In genomic region chr5:139650689-139651501, GRCh38 we compare ENCODE assay signal across 8 cellular contexts. TPM values are rescaled to one million over a fixed set of nuclear protein-coding genes. Genes with fewer than 3 reads are reported as not detected.
DNase-seq lines count a peak whose midpoint lies in the region; ATAC-seq, FAIRE-seq and TF ChIP-seq lines count a peak whose summit lies in the region.

No MANE protein-coding gene starts in this region.

- BruUV-seq in PC-9 (replicated peaks; lab: Mats Ljungman, UMichigan), result no TSS peak

- H4K8ac ChIP-seq in H1 (ENCODE audit: extremely low read depth, insufficient read depth, low read length), result no peak overlapping the region

- FAIRE-seq in H1 (lab: Jason Lieb, UNC), result no peak

- H2BK120ac ChIP-seq in H1 (replicated peaks; ENCODE audit: low read depth, low read length), result no peak overlapping the region

- H2AK5ac ChIP-seq in H1 (ENCODE audit: low read depth, low read length), result no peak overlapping the region; the same call in 1 of the 2 replicates

- ATAC-seq in HG03432 (IDR thresholded peaks at IDR 0.05; ENCODE audit: unreplicated experiment), result no peak

- H3K9me3 ChIP-seq in PC-9 (ENCODE audit: insufficient read depth, low read depth) (no peaks in the 10 kb centered on the region), H1 (ENCODE audit: insufficient read depth in 2 of 2, low read depth in 1 of 2, low read length in 1 of 2) (no peaks in the 10 kb centered on the region), mucosa of rectum (ENCODE audit: control insufficient read depth in 2 of 2, low read length in 2 of 2) (no peaks in the 10 kb centered on the region), vagina (no peaks in the 10 kb centered on the region)

- WGBS in H1 (ENCODE audit: extremely low coverage in 1 of 2, insufficient coverage in 1 of 2, insufficient read length in 1 of 2, insufficient replicate concordance in 2 of 2, low coverage in 1 of 2, low lambda C conversion rate in 2 of 2, missing lambda C conversion rate in 1 of 2), 2 experiments, result 0% methylated on average over 22 of the region's 25 CpGs; no CpG with 5 or more reads in 1 of the 2 experiments

- no peak for TF ChIP-seq EP300 in H1 (IDR thresholded peaks at IDR 0.05; ENCODE audit: borderline replicate concordance in 1 of 2, low read depth in 2 of 2, low read length in 2 of 2)

- no peak overlapping the region for H3K23ac ChIP-seq in H1 (ENCODE audit: insufficient read length)

- H3K4ac ChIP-seq in H1 (replicated peaks; ENCODE audit: insufficient read length, low read depth, low read length), result no peak overlapping the region

- H4K5ac ChIP-seq in H1 (ENCODE audit: insufficient read length, low read depth, low read length), result peak overlapping the region; percentile 3

- H3K4me2 ChIP-seq in PC-9, result peak overlapping the region; percentile 97
- peak overlapping the region; percentile 91 to 97 for H3K4me2 ChIP-seq in H1 (ENCODE audit: insufficient read depth in 1 of 2, low read depth in 2 of 2, low read length in 2 of 2)

- no peak overlapping the region for H3K14ac ChIP-seq in H1 (ENCODE audit: insufficient read length)

- no peak overlapping the region; the same call in 1 of the 2 replicates for H2BK15ac ChIP-seq in H1 (ENCODE audit: low read length)

- H2BK5ac ChIP-seq in H1 (ENCODE audit: low read depth, low read length), result peak overlapping the region; percentile 81; the same call in 1 of the 2 replicates

- peak overlapping the region; percentile 34 for H4K91ac ChIP-seq in H1 (replicated peaks; ENCODE audit: insufficient read length, low read length)

- POLR2A ChIA-PET in PC-9 (lab: Charles Lee; ENCODE audit: unreplicated experiment), result interaction anchor here (0.7 kb wide), 1 partner anchor 46 kb away, joined by 5 read pairs; no protein-coding TSS in a partner anchor
- POLR2A ChIA-PET in H1 (lab: Charles Lee; ENCODE audit: partially characterized antibody), result interaction anchor here (0.6 to 14.7 kb wide), 16 partner anchors 9 to 898 kb away, joined by 3 to 212 read pairs (median 4); no protein-coding TSS in a partner anchor

- intact Hi-C loops in PC-9 (cut with micrococcal nuclease; ENCODE audit: unreplicated experiment), result loop anchor here (1.0 kb wide), 1 partner anchor 9 kb away; no protein-coding TSS in a partner anchor
- intact Hi-C loops in vagina (cut with DNase I), result loop anchor here (5.0 kb wide), 1 partner anchor 46 kb away; no protein-coding TSS in a partner anchor

- peak overlapping the region; percentile 47 for H3K27ac ChIP-seq in PC-9
- H3K27ac ChIP-seq in H1 (ENCODE audit: low read depth, low read length), result peak overlapping the region; percentile 45; the same call in 1 of the 2 replicates
- H3K27ac ChIP-seq in mucosa of rectum (ENCODE audit: low read depth in 2 of 2, low read length in 2 of 2), result peak overlapping the region; percentile 81 to 82
- H3K27ac ChIP-seq in vagina, result peak overlapping the region; percentile 95

- H2BK12ac ChIP-seq in H1 (ENCODE audit: low read depth, low read length), result peak overlapping the region; percentile 51

- H3K9ac ChIP-seq in H1 (replicated peaks in 1 of 4; ENCODE audit: extremely low read depth in 1 of 4, low read depth in 3 of 4, low read length in 3 of 4) (peak overlapping the region in 3 of 4 experiments; percentile 38 to 53 (median 49); a peak in 6 of 7 replicates), mucosa of rectum (ENCODE audit: low read depth in 1 of 2, low read length in 2 of 2) (peak overlapping the region; percentile 61 to 81)

- H3K27me3 ChIP-seq in PC-9 (ENCODE audit: insufficient read depth, low read depth), result no peaks in the 10 kb centered on the region
- H3K27me3 ChIP-seq in H1 (replicated peaks in 1 of 4; ENCODE audit: control insufficient read depth in 3 of 4, extremely low read depth in 1 of 4, insufficient read depth in 3 of 4, low read length in 3 of 4), result peaks cover 3 to 15% (median 10%) of the 10 kb centered on the region in 4 experiments; a peak in 6 of 7 replicates
- H3K27me3 ChIP-seq in mucosa of rectum (ENCODE audit: control insufficient read depth in 2 of 2, insufficient read depth in 2 of 2, low read length in 2 of 2), result no peaks in the 10 kb centered on the region
- no peaks in the 10 kb centered on the region for H3K27me3 ChIP-seq in vagina

- peak; percentile 32 for DNase-seq in DMS 273 treated with DMSO at 0.1 percent for 48 hours (lab: John Stamatoyannopoulos, UW)
- peak; percentile 65 to 70 for DNase-seq in PC-9
- no peak for DNase-seq in H1 (ENCODE audit: low read depth in 1 of 2, low spot score in 2 of 2)
- no peak for DNase-seq in vagina (ENCODE audit: extremely low spot score in 2 of 2)
- no peak for DNase-seq in DMS153 (lab: John Stamatoyannopoulos, UW)
- no peak for DNase-seq in NCI-H345 treated with DMSO at 0.1 percent for 48 hours (lab: John Stamatoyannopoulos, UW; ENCODE audit: unreplicated experiment)

- H3K9me2 ChIP-seq in PC-9 (ENCODE audit: insufficient read depth), result no peaks in the 10 kb centered on the region

- H3K79me2 ChIP-seq in PC-9 (ENCODE audit: low read depth) (peaks cover 70% of the 10 kb centered on the region), H1 (ENCODE audit: control insufficient read depth in 1 of 2, insufficient read depth in 2 of 2, low read length in 2 of 2) (peaks cover 35 to 67% of the 10 kb centered on the region in 2 experiments)

- peak in 1 of 2 experiments; percentile 40; a peak in 1 of 3 replicates for TF ChIP-seq POLR2A in H1 (IDR thresholded peaks at IDR 0.05; ENCODE audit: control extremely low read depth in 1 of 2, low read depth in 2 of 2, low read length in 2 of 2)
- peak in 1 of 2 donors; percentile 23 for TF ChIP-seq POLR2A in vagina (IDR thresholded peaks at IDR 0.05)

- peaks cover 24% of the 10 kb centered on the region for H3K23me2 ChIP-seq in H1 (ENCODE audit: low read depth, low read length)

- CTCF ChIA-PET in PC-9 (lab: Charles Lee) (no interaction called here), H1 (lab: Charles Lee; ENCODE audit: partially characterized antibody) (interaction anchor here (0.6 to 14.5 kb wide), 16 partner anchors 10 to 318 kb away, joined by 3 to 224 read pairs (median 5); no protein-coding TSS in a partner anchor)

- H3F3A ChIP-seq in PC-9 (ENCODE audit: insufficient read depth, low read depth), result peaks cover 26% of the 10 kb centered on the region

- TF ChIP-seq RAD21 in H1 (IDR thresholded peaks at IDR 0.05 in 1 of 2, conservative IDR thresholded peaks at IDR 0.05 in 1 of 2; ENCODE audit: low read depth in 2 of 2, low read length in 2 of 2), result no peak

- H3K56ac ChIP-seq in H1 (replicated peaks; ENCODE audit: insufficient read length, low read depth, low read length), result peak overlapping the region; percentile 56

- H2AFZ ChIP-seq in PC-9 (no peak overlapping the region), H1 (ENCODE audit: low read length) (no peak overlapping the region)

- peak overlapping the region; percentile 93 for H3K18ac ChIP-seq in H1 (ENCODE audit: extremely low read depth, low read length)

- peaks cover 32% of the 10 kb centered on the region for H3K79me1 ChIP-seq in H1 (ENCODE audit: low read depth, low read length)

- peak overlapping the region; percentile 88 for H2BK20ac ChIP-seq in H1 (ENCODE audit: low read length)

- H3K4me3 ChIP-seq in PC-9 (peak overlapping the region; percentile 97; the same call in 1 of the 2 replicates), H1 (ENCODE audit: extremely low read depth in 1 of 4, insufficient read depth in 2 of 4, low read depth in 3 of 4, low read length in 4 of 4) (peak overlapping the region; percentile 81 to 91 (median 90)), mucosa of rectum (ENCODE audit: low read length in 2 of 2) (peak overlapping the region; percentile 73 to 85), vagina (peak overlapping the region; percentile 65 to 67)

- H3K4me1 ChIP-seq in PC-9 (replicated peaks; ENCODE audit: insufficient read depth), result peaks cover 48% of the 10 kb centered on the region
- peaks cover 20 to 57% (median 52%) of the 10 kb centered on the region in 4 experiments for H3K4me1 ChIP-seq in H1 (replicated peaks in 1 of 4; ENCODE audit: control insufficient read depth in 3 of 4, insufficient read depth in 4 of 4, low read length in 3 of 4)
- H3K4me1 ChIP-seq in mucosa of rectum (ENCODE audit: control insufficient read depth in 2 of 2, insufficient read depth in 2 of 2, low read length in 2 of 2), result peaks cover 47 to 52% of the 10 kb centered on the region in 2 donors
- H3K4me1 ChIP-seq in vagina, result peaks cover 86% of the 10 kb centered on the region

- no peaks in the 10 kb centered on the region for H3K36me3 ChIP-seq in PC-9 (ENCODE audit: low read depth)
- H3K36me3 ChIP-seq in H1 (ENCODE audit: control insufficient read depth in 2 of 4, insufficient read depth in 4 of 4, low read length in 3 of 4), result no peaks in the 10 kb centered on the region
- no peaks in the 10 kb centered on the region for H3K36me3 ChIP-seq in mucosa of rectum (ENCODE audit: control insufficient read depth in 2 of 2, insufficient read depth in 2 of 2, low read length in 2 of 2)
- no peaks in the 10 kb centered on the region for H3K36me3 ChIP-seq in vagina

- H4K20me1 ChIP-seq in PC-9 (ENCODE audit: insufficient read depth) (peaks cover 37% of the 10 kb centered on the region), H1 (replicated peaks in 1 of 2; ENCODE audit: control insufficient read depth in 1 of 2, insufficient read depth in 2 of 2, low read length in 2 of 2) (peaks cover 27 to 35% of the 10 kb centered on the region in 2 experiments)

- TF ChIP-seq CTCF in PC-9 (conservative IDR thresholded peaks at IDR 0.05), result no peak
- no peak for TF ChIP-seq CTCF in H1 (IDR thresholded peaks at IDR 0.05; ENCODE audit: control extremely low read depth in 1 of 3, insufficient read depth in 1 of 3, low read depth in 1 of 3, low read length in 3 of 3)
- no peak for TF ChIP-seq CTCF in vagina (IDR thresholded peaks at IDR 0.05)

TF ChIP-seq in H1, 55 proteins besides CTCF, POLR2A, EP300 and RAD21 (continues in another document):
- TF ChIP-seq EZH2 (IDR thresholded peaks at IDR 0.05; ENCODE audit: low read depth, low read length, severe bottlenecking), result peak; percentile 17
- 0 out of 2 replicates have a peak, but pooled peaks have one; percentile 29 for TF ChIP-seq TCF12 (IDR thresholded peaks at IDR 0.05; ENCODE audit: low read depth, low read length)
- no peak for TF ChIP-seq SP1 (IDR thresholded peaks at IDR 0.05; ENCODE audit: low read depth, low read length)
- TF ChIP-seq RXRA (IDR thresholded peaks at IDR 0.05; ENCODE audit: insufficient read depth, low read depth, low read length), result no peak
- TF ChIP-seq CBX8 (IDR thresholded peaks at IDR 0.05; ENCODE audit: borderline replicate concordance, low read depth, low read length), result no peak

RNA-seq across cellular contexts. Expression of gene CXXC5, which starts 2.7 kb away (rescaled TPM):
- 59.9 and 68.2 TPM in 2 replicates for total RNA-seq in PC-9 (2021)
- total RNA-seq in H1 (2021; fragmentation: NEBNext Ultra II Directional; extraction: Animal tissue kit (Norgen Biotek cat#: 25700)), result 74.0 and 78.3 TPM in 2 replicates
- 61.4 and 83.5 TPM in 2 replicates for polyA plus RNA-seq in H1 (2011; rRNA removed)
- polyA plus RNA-seq in H1 (2011; cell fraction: cytosol; rRNA removed), result 68.8 TPM
- polyA plus RNA-seq in H1 (2011; cell fraction: nucleus; rRNA removed), result 52.7 TPM
- polyA plus RNA-seq in H1 (2012, experiment 1 of 2), result 35.6 to 47.4 TPM (median 43.3 TPM) in 4 replicates
- 56.6 TPM for polyA plus RNA-seq in H1 (2012, experiment 2 of 2)
- 62.3 TPM for polyA plus RNA-seq in H1 (2013, experiment 1 of 2)
- 67.3 TPM for polyA plus RNA-seq in H1 (2013, experiment 2 of 2)
- 25.6 and 39.8 TPM in 2 replicates for polyA minus RNA-seq in H1 (2011; rRNA and poly(A)+ RNA removed)
- 50.7 TPM for polyA minus RNA-seq in H1 (2011; cell fraction: cytosol; rRNA and poly(A)+ RNA removed)
- polyA minus RNA-seq in H1 (2011; cell fraction: nucleus; rRNA and poly(A)+ RNA removed), result 39.2 TPM
- 51.8 TPM for total RNA-seq in vagina

Comparison
In these comparisons a context has a peak if more than half of its experiments do, and no peak if none do; other contexts are left out.
1. DNase-seq: peak in DMS 273 treated with DMSO at 0.1 percent for 48 hours (single experiment) and PC-9 (2 of 2); none in H1 (0 of 2), vagina (0 of 2), DMS153 (single experiment) and NCI-H345 treated with DMSO at 0.1 percent for 48 hours (single experiment).
2. H3K27ac ChIP-seq: peak in every context shown above with its lines; median percentile 95 in vagina; 82 in mucosa of rectum; 47 in PC-9; 45 in H1.
3. Peak in every context shown above with its lines, with median percentiles within 50 percentile points of each other: H3K4me3 ChIP-seq.